ENCODE assay signal across 8 cellular contexts in genomic region chr1:25549273-25550154, GRCh38. TPM values are rescaled to one million over a fixed set of nuclear protein-coding genes. Genes with fewer than 3 reads are reported as not detected.
DNase-seq lines count a peak whose midpoint lies in the region; ATAC-seq, FAIRE-seq and TF ChIP-seq lines count a peak whose summit lies in the region.

No MANE protein-coding gene starts in this region.

- H3K4me3 Mint-ChIP-seq in activated CD8-positive, alpha-beta T cell treated with anti-CD3 and anti-CD28 coated beads, Interleukin-2, amount 10 ng/mL, durations not matched to agents 7 days and 5 days, result peak overlapping the region; percentile 55
- no peak overlapping the region for H3K4me3 Mint-ChIP-seq in endodermal cell

- peaks cover 23% of the 10 kb centered on the region for H3K36me3 Mint-ChIP-seq in activated CD8-positive, alpha-beta T cell treated with anti-CD3 and anti-CD28 coated beads, Interleukin-2, amount 10 ng/mL, durations not matched to agents 7 days and 5 days (ENCODE audit: low read depth)
- H3K36me3 Mint-ChIP-seq in endodermal cell (ENCODE audit: low read depth), result no peaks in the 10 kb centered on the region

- H3K36me3 ChIP-seq in endodermal cell (ENCODE audit: control insufficient read depth, insufficient read depth, low read length) (no peaks in the 10 kb centered on the region), gastrocnemius medialis (no peaks in the 10 kb centered on the region)

- no peak overlapping the region for H3K9ac ChIP-seq in endodermal cell (ENCODE audit: extremely low read depth, low read length, poor library complexity, severe bottlenecking)

- no peaks in the 10 kb centered on the region for H3K9me3 Mint-ChIP-seq in activated CD8-positive, alpha-beta T cell treated with anti-CD3 and anti-CD28 coated beads, Interleukin-2, amount 10 ng/mL, durations not matched to agents 7 days and 5 days (ENCODE audit: insufficient read depth)
- no peaks in the 10 kb centered on the region for H3K9me3 Mint-ChIP-seq in endodermal cell

- POLR2A ChIA-PET in activated CD8-positive, alpha-beta T cell treated with anti-CD3 and anti-CD28 coated beads, Interleukin-2, amount 10 ng/mL, durations not matched to agents 7 days and 5 days (lab: Charles Lee), result interaction anchor here (0.7 to 2.5 kb wide), 3 partner anchors 11 to 15 kb away, joined by 3 to 10 read pairs (median 9); no protein-coding TSS in a partner anchor

- H3K27ac Mint-ChIP-seq in activated CD8-positive, alpha-beta T cell treated with anti-CD3 and anti-CD28 coated beads, Interleukin-2, amount 10 ng/mL, durations not matched to agents 7 days and 5 days, result peak overlapping the region; percentile 89
- no peak overlapping the region for H3K27ac Mint-ChIP-seq in endodermal cell

- peaks cover 84% of the 10 kb centered on the region for H3K4me1 Mint-ChIP-seq in activated CD8-positive, alpha-beta T cell treated with anti-CD3 and anti-CD28 coated beads, Interleukin-2, amount 10 ng/mL, durations not matched to agents 7 days and 5 days (ENCODE audit: low read depth)
- peaks cover 7% of the 10 kb centered on the region for H3K4me1 Mint-ChIP-seq in endodermal cell

- DNase-seq in GM18507 (ENCODE audit: extremely low spot score, insufficient read length, low read depth), result peak; percentile 74
- peak; percentile 54 for DNase-seq in NCI-H187 treated with DMSO at 0.1 percent for 48 hours (lab: John Stamatoyannopoulos, UW)
- DNase-seq in activated CD8-positive, alpha-beta T cell treated with anti-CD3 and anti-CD28 coated beads, Interleukin-2, amount 10 ng/mL, durations not matched to agents 7 days and 5 days, result peak; percentile 90
- DNase-seq in endodermal cell, result peak; percentile 46
- DNase-seq in gastrocnemius medialis, result peak in 1 of 2 donors; percentile 60
- DNase-seq in NCI-H82 treated with DMSO at 0.1 percent for 48 hours (lab: John Stamatoyannopoulos, UW; ENCODE audit: unreplicated experiment), result no peak

- peak; percentile 36 for TF ChIP-seq POLR2A in gastrocnemius medialis (IDR thresholded peaks at IDR 0.05)

- H3K27ac ChIP-seq in endodermal cell (ENCODE audit: low read depth, low read length) (no peak overlapping the region), gastrocnemius medialis (peak overlapping the region; percentile 80 to 90 (median 81))

- H3K27me3 Mint-ChIP-seq in activated CD8-positive, alpha-beta T cell treated with anti-CD3 and anti-CD28 coated beads, Interleukin-2, amount 10 ng/mL, durations not matched to agents 7 days and 5 days (ENCODE audit: low read depth), result no peaks in the 10 kb centered on the region
- H3K27me3 Mint-ChIP-seq in endodermal cell (ENCODE audit: insufficient read depth), result peaks cover 4% of the 10 kb centered on the region

- H3K9me3 ChIP-seq in endodermal cell (ENCODE audit: control insufficient read depth, low read length) (no peaks in the 10 kb centered on the region), gastrocnemius medialis (no peaks in the 10 kb centered on the region)

- in situ Hi-C loops in gastrocnemius medialis (cut with MboI; ENCODE audit: low sequenced_read_pairs in 4 of 4), result no loop called here

- H3K4me1 ChIP-seq in endodermal cell (ENCODE audit: control insufficient read depth, insufficient read depth, low read length) (peaks cover 3% of the 10 kb centered on the region), gastrocnemius medialis (peaks cover 74 to 75% of the 10 kb centered on the region in 2 donors)

- peak; percentile 93 for ATAC-seq in HG02678 (IDR thresholded peaks at IDR 0.05; ENCODE audit: unreplicated experiment)
- peak; percentile 94 for ATAC-seq in activated CD8-positive, alpha-beta T cell treated with anti-CD3 and anti-CD28 coated beads, Interleukin-2, amount 10 ng/mL, durations not matched to agents 7 days and 5 days
- peak; percentile 82 to 84 for ATAC-seq in gastrocnemius medialis
- ATAC-seq in GM18519 (IDR thresholded peaks at IDR 0.05; ENCODE audit: low FRiP score, unreplicated experiment), result no peak

- H3K27me3 ChIP-seq in endodermal cell (ENCODE audit: control insufficient read depth, insufficient read depth, low read length, poor library complexity, severe bottlenecking), result no peaks in the 10 kb centered on the region
- H3K27me3 ChIP-seq in gastrocnemius medialis, result no peaks in the 10 kb centered on the region

- TF ChIP-seq CTCF in endodermal cell (conservative IDR thresholded peaks at IDR 0.05) (no peak), gastrocnemius medialis (IDR thresholded peaks at IDR 0.05 in 4 of 5, conservative IDR thresholded peaks at IDR 0.05 in 1 of 5) (no peak)

- FAIRE-seq in GM18507 (lab: Jason Lieb, UNC), result peak; percentile 90

- intact Hi-C loops in gastrocnemius medialis (cut with DNase I; ENCODE audit: low total_unique reads), result loop anchor here (2.0 to 5.0 kb wide), 2 partner anchors 17 to 148 kb away; no protein-coding TSS in a partner anchor

- 90 to 92% methylated on average over 14 to 19 of the region's 19 CpGs for WGBS in endodermal cell (ENCODE audit: insufficient coverage in 1 of 2, insufficient read length in 1 of 2), 2 experiments

- H3K4me3 ChIP-seq in endodermal cell (ENCODE audit: low read length) (no peak overlapping the region), gastrocnemius medialis (no peak overlapping the region)

- CTCF ChIA-PET in activated CD8-positive, alpha-beta T cell treated with anti-CD3 and anti-CD28 coated beads, Interleukin-2, amount 10 ng/mL, durations not matched to agents 7 days and 5 days (lab: Charles Lee), result interaction anchor here (0.6 to 4.2 kb wide), 16 partner anchors 9 to 586 kb away, joined by 3 to 19 read pairs (median 4); partner anchors contain the start of gene SELENON

RNA-seq across cellular contexts. Expression of gene LDLRAP1, which starts 6.1 kb away (rescaled TPM):
- total RNA-seq in activated CD8-positive, alpha-beta T cell treated with anti-CD3 and anti-CD28 coated beads, Interleukin-2, amount 10 ng/mL, durations not matched to agents 7 days and 5 days, result 10 to 100 TPM; 30.7 to 31.3 TPM
- total RNA-seq in endodermal cell (10 to 100 TPM; 13.9 to 14.5 TPM), gastrocnemius medialis (10 to 100 TPM in 3 of 4 donors, 1 to 10 TPM in 1; 10.0 to 17.9 (median 14.2) TPM)
- polyA plus RNA-seq in endodermal cell (2013, experiment 1 of 2), result 9.4 TPM
- 8.9 TPM for polyA plus RNA-seq in endodermal cell (2013, experiment 2 of 2)
